8 cellular contexts compared by ENCODE assay signal in the genomic region with DNA sequence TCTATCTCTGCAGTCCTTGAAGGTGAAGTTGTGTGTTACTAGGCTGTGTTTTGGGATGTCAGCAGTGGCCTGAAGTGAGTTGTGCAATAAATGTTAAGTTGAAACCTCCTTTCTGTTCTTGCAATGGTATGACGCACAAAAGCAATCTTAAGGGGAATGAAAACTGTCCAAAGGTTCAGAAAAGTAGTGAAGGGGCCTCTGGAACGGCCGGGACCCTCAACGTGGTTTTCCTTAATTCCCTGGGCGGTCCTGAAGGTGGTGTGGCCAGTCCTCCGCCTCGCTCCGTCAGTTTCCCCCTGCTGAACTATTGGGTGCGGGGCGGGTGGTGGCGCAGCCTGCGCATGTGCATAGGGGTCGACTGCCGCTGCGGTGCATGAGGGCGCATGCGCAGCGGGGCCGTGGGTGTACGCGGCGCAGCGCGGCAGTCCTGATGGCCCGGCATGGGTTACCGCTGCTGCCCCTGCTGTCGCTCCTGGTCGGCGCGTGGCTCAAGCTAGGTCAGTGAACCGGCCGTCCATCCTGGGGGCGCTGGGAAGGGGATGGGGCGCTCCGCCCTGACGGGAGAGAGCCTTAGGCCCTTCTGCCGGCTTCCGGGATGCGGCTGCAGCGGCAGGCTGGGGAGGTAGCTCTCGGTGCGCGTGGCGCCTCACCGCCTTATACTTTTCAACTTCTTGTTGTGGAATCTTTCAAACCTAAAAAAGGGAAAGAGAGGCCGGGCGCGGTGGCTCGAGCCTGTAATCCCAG. TPM values are rescaled to one million over a fixed set of nuclear protein-coding genes. Genes with fewer than 3 reads are reported as not detected.
DNase-seq lines count a peak whose midpoint lies in the region; ATAC-seq and TF ChIP-seq lines count a peak whose summit lies in the region.

A gene (plus strand): TSS at position 405 of the 744 bp plus-strand sequence. CDS start 26 bp downstream, at position 431.

- H3K4me1 ChIP-seq in ovary (ENCODE audit: insufficient read depth) (peaks cover 3% of the 10 kb centered on the region), thymus (ENCODE audit: control insufficient read depth, insufficient read depth, low read length) (peaks cover 4% of the 10 kb centered on the region)

- WGBS in ovary, 3 donors = 0 to 1% (median 0%) methylated on average over 48 to 49 of the region's 49 CpGs
- WGBS in thymus = 1% methylated on average over 49 of the region's 49 CpGs

- H3K27ac ChIP-seq in ovary = peak within 1 kb of the TSS; percentile 85 to 86
- H3K27ac ChIP-seq in thymus (ENCODE audit: low read depth) = peak within 1 kb of the TSS; percentile 96

- H3K27me3 ChIP-seq in ovary = no peaks in the 10 kb centered on the region
- H3K27me3 ChIP-seq in thymus (ENCODE audit: control insufficient read depth, insufficient read depth) = no peaks in the 10 kb centered on the region

- H3K36me3 ChIP-seq in ovary (no peaks in the 10 kb centered on the region), thymus (ENCODE audit: control insufficient read depth, insufficient read depth) (peaks cover 19% of the 10 kb centered on the region)

- H3K4me3 ChIP-seq in GM12864 (ENCODE audit: low read depth, low read length) (peak within 1 kb of the TSS; percentile 85), ovary (peak within 1 kb of the TSS; percentile 87), thymus (ENCODE audit: low read length) (peak within 1 kb of the TSS; percentile 89)

- peak within 1 kb of the TSS; percentile 84 for H3K27ac Mint-ChIP-seq in activated naive CD8-positive, alpha-beta T cell
- peak within 1 kb of the TSS; percentile 79 for H3K27ac Mint-ChIP-seq in glutamatergic neuron (ENCODE audit: unreplicated experiment)

- H3K4me3 Mint-ChIP-seq in activated naive CD8-positive, alpha-beta T cell = peak within 1 kb of the TSS; percentile 94
- H3K4me3 Mint-ChIP-seq in glutamatergic neuron (ENCODE audit: unreplicated experiment) = peak within 1 kb of the TSS; percentile 87

- TF ChIP-seq EP300 in ovary (IDR thresholded peaks at IDR 0.05) = no peak

- TF ChIP-seq CTCF in GM12864 (IDR thresholded peaks at IDR 0.05; ENCODE audit: low read depth, low read length, missing control alignments) (peak; percentile 10), glutamatergic neuron (IDR thresholded peaks at IDR 0.05; ENCODE audit: partially characterized antibody, unreplicated experiment) (no peak), ovary (IDR thresholded peaks at IDR 0.05) (peak in 2 of 3 donors; percentile 37 to 40)

- no peaks in the 10 kb centered on the region for H3K27me3 Mint-ChIP-seq in activated naive CD8-positive, alpha-beta T cell
- H3K27me3 Mint-ChIP-seq in glutamatergic neuron (ENCODE audit: unreplicated experiment) = peaks cover 2% of the 10 kb centered on the region

- H3K36me3 Mint-ChIP-seq in activated naive CD8-positive, alpha-beta T cell = peaks cover 18% of the 10 kb centered on the region
- H3K36me3 Mint-ChIP-seq in glutamatergic neuron (ENCODE audit: unreplicated experiment) = no peaks in the 10 kb centered on the region

- peak; percentile 93 for TF ChIP-seq POLR2A in ovary (IDR thresholded peaks at IDR 0.05)

- ATAC-seq in HG02588 (IDR thresholded peaks at IDR 0.05; ENCODE audit: unreplicated experiment) = peak; percentile 89

- DNase-seq in GM12864 (ENCODE audit: low read depth) = peak; percentile 58
- DNase-seq in NCI-H1048 (lab: John Stamatoyannopoulos, UW) = peak; percentile 54
- peak; percentile 84 for DNase-seq in SKM-1 treated with dmso at 0.1 percent for 144 hours (lab: John Stamatoyannopoulos, UW; ENCODE audit: unreplicated experiment)
- DNase-seq in glutamatergic neuron = peak; percentile 94
- peak; percentile 91 to 94 (median 92) for DNase-seq in ovary

- intact Hi-C loops in ovary (cut with DNase I) = no loop called here

- no peaks in the 10 kb centered on the region for H3K9me3 ChIP-seq in ovary
- H3K9me3 ChIP-seq in thymus (ENCODE audit: control insufficient read depth) = no peaks in the 10 kb centered on the region

- H3K9me3 Mint-ChIP-seq in activated naive CD8-positive, alpha-beta T cell (ENCODE audit: low read depth) = no peaks in the 10 kb centered on the region
- H3K9me3 Mint-ChIP-seq in glutamatergic neuron (ENCODE audit: unreplicated experiment) = peaks cover 7% of the 10 kb centered on the region

- peaks cover 39% of the 10 kb centered on the region for H3K4me1 Mint-ChIP-seq in activated naive CD8-positive, alpha-beta T cell (ENCODE audit: low read depth)
- H3K4me1 Mint-ChIP-seq in glutamatergic neuron (ENCODE audit: low read depth, unreplicated experiment) = peaks cover 4% of the 10 kb centered on the region

RNA-seq across cellular contexts. Expression of the gene that starts here (rescaled TPM):
- total RNA-seq in glutamatergic neuron (ENCODE audit: unreplicated experiment) (59.3 TPM), ovary (100 to 1,000 TPM in 5 of 7 donors, 10 to 100 TPM in 2; 56.3 to 119 (median 105) TPM)
- polyA plus RNA-seq in ovary (100 to 1,000 TPM in 1 of 2 donors, 10 to 100 TPM in 1; 90.2 to 167 TPM), thymus (98.7 TPM)

Comparison
In these comparisons a context has a peak if more than half of its experiments do, and no peak if none do; other contexts are left out.
1. Peak in every context shown above with its lines: DNase-seq, ATAC-seq, H3K4me3 ChIP-seq and H3K27ac ChIP-seq.